8 cellular contexts compared by ENCODE assay signal in the genomic region with DNA sequence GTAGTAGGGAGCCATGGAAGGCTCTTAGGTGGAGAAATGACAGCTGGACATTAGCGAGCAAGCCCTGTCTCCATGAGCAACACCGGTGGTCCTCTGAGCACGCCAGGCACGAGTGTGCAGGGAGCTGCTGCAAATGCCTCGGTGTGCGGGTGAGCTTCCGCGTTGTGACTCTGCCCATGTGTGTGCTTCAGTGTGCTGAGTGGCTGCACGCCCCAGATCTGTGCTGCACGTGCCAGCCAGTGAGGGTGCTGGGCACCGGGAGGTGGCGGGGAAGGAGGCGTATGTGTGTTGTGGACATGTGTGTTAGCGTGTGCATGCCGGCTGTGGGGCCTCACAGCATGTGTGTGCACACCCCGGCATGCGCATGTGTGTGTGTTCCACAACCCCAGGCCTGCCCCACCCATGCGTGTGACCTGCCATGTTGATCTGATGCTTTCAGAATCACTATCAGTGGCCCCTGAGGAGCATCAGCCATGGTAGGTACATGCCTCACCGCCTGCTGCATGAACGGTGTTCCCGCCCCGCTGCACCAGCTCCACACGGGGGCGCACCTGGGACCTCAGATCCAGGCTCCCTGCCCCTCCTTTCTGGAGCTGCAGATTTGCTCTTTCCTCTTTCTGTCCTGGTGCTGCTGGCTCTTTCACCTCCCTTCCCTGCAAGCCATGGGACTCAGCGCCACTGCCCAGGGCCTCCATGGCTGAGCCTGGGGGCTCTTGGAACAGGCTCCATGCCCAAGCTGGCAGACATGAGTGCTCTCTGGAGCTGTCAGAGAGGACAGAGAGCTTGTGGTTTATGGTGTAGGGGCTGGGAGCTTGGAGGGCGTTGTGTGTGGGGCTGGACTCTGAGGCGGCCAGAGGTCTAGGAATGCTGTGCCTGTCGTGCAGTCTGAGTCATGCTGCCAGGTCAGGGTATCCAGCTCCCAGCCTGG.
DNase-seq lines count a peak whose midpoint lies in the region; ATAC-seq and TF ChIP-seq lines count a peak whose summit lies in the region.

No MANE protein-coding gene starts in this region.

- DNase-seq in AG04449 (ENCODE audit: low read depth, low spot score) (no peak), GM13976 (ENCODE audit: low spot score) (peak; percentile 66), amniotic epithelial cell (ENCODE audit: low read depth) (peak; percentile 19), testis (peak; percentile 77)

- H3K4me1 ChIP-seq in OCI-LY1 (ENCODE audit: insufficient read depth, low read length, severe bottlenecking) (no peaks in the 10 kb centered on the region), liver (ENCODE audit: control insufficient read depth in 4 of 4, insufficient read depth in 4 of 4, low read length in 3 of 4) (no peaks in the 10 kb centered on the region), testis (no peaks in the 10 kb centered on the region)

- H3K27me3 ChIP-seq in OCI-LY1 (ENCODE audit: insufficient read depth, low read length) (no peaks in the 10 kb centered on the region), liver (ENCODE audit: control insufficient read depth in 4 of 4, insufficient read depth in 4 of 4, low read length in 3 of 4) (no peaks in the 10 kb centered on the region), testis (no peaks in the 10 kb centered on the region)

- TF ChIP-seq CTCF in AG04449 (IDR thresholded peaks at IDR 0.05; ENCODE audit: insufficient read depth, low read length, missing control alignments): peak; percentile 60
- TF ChIP-seq CTCF in GM13976 (IDR thresholded peaks at IDR 0.05; ENCODE audit: borderline replicate concordance, control extremely low read depth, extremely low read depth, insufficient read depth, missing control alignments): peak; percentile 87
- TF ChIP-seq CTCF in OCI-LY1 (IDR thresholded peaks at IDR 0.05; ENCODE audit: low read length): peak; percentile 52
- peak; percentile 15 for TF ChIP-seq CTCF in liver (IDR thresholded peaks at IDR 0.05; ENCODE audit: low read depth, low read length, missing input control)
- TF ChIP-seq CTCF in testis (IDR thresholded peaks at IDR 0.05): peak in 1 of 3 experiments; percentile 35

- no peak for ATAC-seq in GM18909 (IDR thresholded peaks at IDR 0.05; ENCODE audit: poor library complexity, unreplicated experiment)
- ATAC-seq in GM19351 (IDR thresholded peaks at IDR 0.05; ENCODE audit: unreplicated experiment): no peak

- intact Hi-C loops in testis (cut with DNase I; ENCODE audit: low total_unique reads): no loop called here

- no peaks in the 10 kb centered on the region for H4K20me1 ChIP-seq in OCI-LY1 (ENCODE audit: insufficient read depth, low read length)

- H3F3A ChIP-seq in OCI-LY1 (ENCODE audit: insufficient read depth, low read length): no peaks in the 10 kb centered on the region

- H3K36me3 ChIP-seq in OCI-LY1 (ENCODE audit: insufficient read depth, low read length) (no peaks in the 10 kb centered on the region), liver (ENCODE audit: control insufficient read depth in 4 of 4, insufficient read depth in 3 of 4, low read depth in 1 of 4, low read length in 3 of 4) (no peaks in the 10 kb centered on the region), testis (ENCODE audit: low read depth, missing control alignments) (no peaks in the 10 kb centered on the region)

- H3K9me3 ChIP-seq in OCI-LY1 (ENCODE audit: low read length) (no peaks in the 10 kb centered on the region), liver (ENCODE audit: control insufficient read depth in 4 of 4, low read length in 3 of 4) (no peaks in the 10 kb centered on the region), testis (no peaks in the 10 kb centered on the region)

- TF ChIP-seq POLR2A in testis (IDR thresholded peaks at IDR 0.05): no peak

- H3K9ac ChIP-seq in OCI-LY1 (ENCODE audit: low read length) (no peak overlapping the region), liver (ENCODE audit: low read depth in 1 of 2, low read length in 2 of 2) (no peak overlapping the region)

- TF ChIP-seq RAD21 in liver (IDR thresholded peaks at IDR 0.05): peak in 1 of 2 donors; percentile 65

- in situ Hi-C loops in GM13976 (cut with MboI; ENCODE audit: low sequenced_read_pairs, unreplicated experiment): no loop called here

- no peaks in the 10 kb centered on the region for H3K9me2 ChIP-seq in OCI-LY1 (ENCODE audit: low read depth, low read length)

- POLR2A ChIA-PET in AG04449 (lab: Yijun Ruan, JAX): no interaction called here

- CTCF ChIA-PET in AG04449 (lab: Yijun Ruan, JAX): interaction anchor here (1.1 to 3.3 kb wide), 9 partner anchors 7 to 204 kb away, joined by 3 to 24 read pairs (median 5); no protein-coding TSS in a partner anchor

- H3K27ac ChIP-seq in OCI-LY1 (ENCODE audit: low read depth, low read length, poor library complexity, severe bottlenecking) (no peak overlapping the region), liver (ENCODE audit: low read depth in 1 of 2, low read length in 2 of 2) (no peak overlapping the region), testis (no peak overlapping the region)

- WGBS in liver: 83% methylated on average over 28 of the region's 28 CpGs
- whole genome bisulfite sequencing in testis, 2 donors: 70 to 78% methylated on average over 11 to 28 of the region's 28 CpGs

- no peak overlapping the region for H2AFZ ChIP-seq in OCI-LY1 (ENCODE audit: low read length)

- no peak overlapping the region for H3K4me2 ChIP-seq in OCI-LY1 (ENCODE audit: low read length)

- H3K79me2 ChIP-seq in OCI-LY1 (ENCODE audit: insufficient read depth, low read length): no peaks in the 10 kb centered on the region

- H3K4me3 ChIP-seq in AG04449 (ENCODE audit: low read depth, low read length): no peak overlapping the region
- H3K4me3 ChIP-seq in OCI-LY1 (ENCODE audit: low read depth, low read length, poor library complexity, severe bottlenecking): no peak overlapping the region
- no peak overlapping the region for H3K4me3 ChIP-seq in liver (ENCODE audit: low read depth in 1 of 3, low read length in 3 of 3)
- H3K4me3 ChIP-seq in testis: no peak overlapping the region

TF ChIP-seq in liver, 16 proteins besides CTCF, POLR2A, EP300 and RAD21:
- TF ChIP-seq ATF3 (IDR thresholded peaks at IDR 0.05) (no peak), FOXA1 (IDR thresholded peaks at IDR 0.05) (no peak), YY1 (IDR thresholded peaks at IDR 0.05) (no peak), GABPA (IDR thresholded peaks at IDR 0.05 in 1 of 2, conservative IDR thresholded peaks at IDR 0.05 in 1 of 2) (no peak), MAX (IDR thresholded peaks at IDR 0.05) (no peak), JUND (IDR thresholded peaks at IDR 0.05) (no peak), EGR1 (IDR thresholded peaks at IDR 0.05; ENCODE audit: low read depth in 2 of 2) (no peak), TAF1 (conservative IDR thresholded peaks at IDR 0.05) (no peak), HNF4A (conservative IDR thresholded peaks at IDR 0.05) (no peak), NR2F2 (IDR thresholded peaks at IDR 0.05) (no peak), HNF4G (IDR thresholded peaks at IDR 0.05) (no peak), FOXA2 (IDR thresholded peaks at IDR 0.05) (no peak)
- TF ChIP-seq, protein P1, sequence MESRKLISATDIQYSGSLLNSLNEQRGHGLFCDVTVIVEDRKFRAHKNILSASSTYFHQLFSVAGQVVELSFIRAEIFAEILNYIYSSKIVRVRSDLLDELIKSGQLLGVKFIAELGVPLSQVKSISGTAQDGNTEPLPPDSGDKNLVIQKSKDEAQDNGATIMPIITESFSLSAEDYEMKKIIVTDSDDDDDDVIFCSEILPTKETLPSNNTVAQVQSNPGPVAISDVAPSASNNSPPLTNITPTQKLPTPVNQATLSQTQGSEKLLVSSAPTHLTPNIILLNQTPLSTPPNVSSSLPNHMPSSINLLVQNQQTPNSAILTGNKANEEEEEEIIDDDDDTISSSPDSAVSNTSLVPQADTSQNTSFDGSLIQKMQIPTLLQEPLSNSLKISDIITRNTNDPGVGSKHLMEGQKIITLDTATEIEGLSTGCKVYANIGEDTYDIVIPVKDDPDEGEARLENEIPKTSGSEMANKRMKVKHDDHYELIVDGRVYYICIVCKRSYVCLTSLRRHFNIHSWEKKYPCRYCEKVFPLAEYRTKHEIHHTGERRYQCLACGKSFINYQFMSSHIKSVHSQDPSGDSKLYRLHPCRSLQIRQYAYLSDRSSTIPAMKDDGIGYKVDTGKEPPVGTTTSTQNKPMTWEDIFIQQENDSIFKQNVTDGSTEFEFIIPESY (IDR thresholded peaks at IDR 0.05): no peak
- TF ChIP-seq, protein P2, sequence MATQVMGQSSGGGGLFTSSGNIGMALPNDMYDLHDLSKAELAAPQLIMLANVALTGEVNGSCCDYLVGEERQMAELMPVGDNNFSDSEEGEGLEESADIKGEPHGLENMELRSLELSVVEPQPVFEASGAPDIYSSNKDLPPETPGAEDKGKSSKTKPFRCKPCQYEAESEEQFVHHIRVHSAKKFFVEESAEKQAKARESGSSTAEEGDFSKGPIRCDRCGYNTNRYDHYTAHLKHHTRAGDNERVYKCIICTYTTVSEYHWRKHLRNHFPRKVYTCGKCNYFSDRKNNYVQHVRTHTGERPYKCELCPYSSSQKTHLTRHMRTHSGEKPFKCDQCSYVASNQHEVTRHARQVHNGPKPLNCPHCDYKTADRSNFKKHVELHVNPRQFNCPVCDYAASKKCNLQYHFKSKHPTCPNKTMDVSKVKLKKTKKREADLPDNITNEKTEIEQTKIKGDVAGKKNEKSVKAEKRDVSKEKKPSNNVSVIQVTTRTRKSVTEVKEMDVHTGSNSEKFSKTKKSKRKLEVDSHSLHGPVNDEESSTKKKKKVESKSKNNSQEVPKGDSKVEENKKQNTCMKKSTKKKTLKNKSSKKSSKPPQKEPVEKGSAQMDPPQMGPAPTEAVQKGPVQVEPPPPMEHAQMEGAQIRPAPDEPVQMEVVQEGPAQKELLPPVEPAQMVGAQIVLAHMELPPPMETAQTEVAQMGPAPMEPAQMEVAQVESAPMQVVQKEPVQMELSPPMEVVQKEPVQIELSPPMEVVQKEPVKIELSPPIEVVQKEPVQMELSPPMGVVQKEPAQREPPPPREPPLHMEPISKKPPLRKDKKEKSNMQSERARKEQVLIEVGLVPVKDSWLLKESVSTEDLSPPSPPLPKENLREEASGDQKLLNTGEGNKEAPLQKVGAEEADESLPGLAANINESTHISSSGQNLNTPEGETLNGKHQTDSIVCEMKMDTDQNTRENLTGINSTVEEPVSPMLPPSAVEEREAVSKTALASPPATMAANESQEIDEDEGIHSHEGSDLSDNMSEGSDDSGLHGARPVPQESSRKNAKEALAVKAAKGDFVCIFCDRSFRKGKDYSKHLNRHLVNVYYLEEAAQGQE (IDR thresholded peaks at IDR 0.05): no peak
